Comparison of ENCODE assay signal across 8 cellular contexts in the genomic region with DNA sequence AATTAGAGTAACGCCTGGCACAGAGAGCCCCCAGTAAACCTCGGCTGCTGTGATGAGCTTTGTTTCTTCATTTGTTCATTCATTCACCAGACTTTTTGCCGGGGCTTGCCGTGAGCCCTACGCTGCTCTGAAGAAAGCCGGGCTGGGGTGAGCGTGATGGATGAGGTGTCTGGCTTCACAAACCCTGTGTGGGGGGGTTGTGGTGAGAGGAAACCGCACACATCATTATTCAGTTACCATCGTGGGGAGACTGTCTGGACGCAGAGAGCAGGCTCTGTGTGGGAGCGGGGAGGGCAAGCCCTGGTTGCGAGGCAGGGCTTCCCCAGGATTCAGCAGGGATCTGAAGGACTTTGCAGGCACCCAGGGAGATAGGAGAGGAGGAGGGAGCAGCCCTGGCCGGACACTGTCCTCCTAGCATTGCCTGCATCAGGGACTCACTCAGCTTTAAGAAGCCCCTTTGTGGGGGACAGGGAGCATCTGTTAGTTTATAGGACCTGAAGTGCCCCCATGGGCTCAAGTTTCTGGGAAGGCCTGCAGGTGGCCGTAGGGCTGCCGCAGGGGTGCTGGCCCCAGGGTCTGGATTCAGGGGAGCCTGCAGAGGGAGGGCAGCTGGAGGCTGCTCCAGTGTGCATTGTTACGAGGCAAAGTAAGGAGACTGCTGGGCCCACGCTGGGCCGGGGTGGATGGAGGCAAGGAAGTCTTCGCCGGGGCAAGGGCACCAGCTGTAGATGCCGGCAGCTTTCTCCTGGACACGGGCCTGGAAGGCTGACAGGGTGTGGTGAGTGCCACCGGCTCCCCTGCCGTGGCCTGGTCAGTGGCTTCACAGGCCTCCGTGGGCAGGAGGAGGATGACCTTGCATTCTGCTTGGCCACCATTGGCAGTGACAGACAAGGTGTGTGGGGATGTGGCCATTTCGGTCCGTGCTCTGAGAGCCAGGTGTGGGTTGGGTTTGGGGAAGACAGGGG.
DNase-seq lines count a peak whose midpoint lies in the region; ATAC-seq and TF ChIP-seq lines count a peak whose summit lies in the region.

No MANE protein-coding gene starts in this region.

- peaks cover 15% of the 10 kb centered on the region for H4K20me1 ChIP-seq in fibroblast of lung (ENCODE audit: control insufficient read depth, extremely low read depth, insufficient read depth, low read length)

- H3K27me3 ChIP-seq in right cardiac atrium (ENCODE audit: control insufficient read depth, insufficient read depth), result no peaks in the 10 kb centered on the region
- no peaks in the 10 kb centered on the region for H3K27me3 ChIP-seq in fibroblast of lung (ENCODE audit: control insufficient read depth, insufficient read depth, low read length)

- H3K79me2 ChIP-seq in fibroblast of lung (ENCODE audit: control insufficient read depth, insufficient read depth, low read length), result peaks cover 85% of the 10 kb centered on the region

- H3K4me2 ChIP-seq in fibroblast of lung (ENCODE audit: extremely low read depth, insufficient read depth, low read length), result peak overlapping the region; percentile 38

- peaks cover 54% of the 10 kb centered on the region for H3K4me1 ChIP-seq in right cardiac atrium (ENCODE audit: control insufficient read depth, insufficient read depth, low read length)
- peaks cover 77% of the 10 kb centered on the region for H3K4me1 ChIP-seq in fibroblast of lung (ENCODE audit: control insufficient read depth, extremely low read depth, insufficient read depth, low read length)

- H3K4me3 ChIP-seq in right cardiac atrium (ENCODE audit: low read length) (no peak overlapping the region), fibroblast of lung (replicated peaks in 1 of 4; ENCODE audit: control extremely low read depth in 1 of 4, insufficient read depth in 1 of 4, low read depth in 3 of 4, low read length in 4 of 4) (no peak overlapping the region)

- peaks cover 7% of the 10 kb centered on the region for H3K36me3 ChIP-seq in fibroblast of lung (ENCODE audit: control insufficient read depth, insufficient read depth, low read length)

- TF ChIP-seq CTCF in fibroblast of lung (conservative IDR thresholded peaks at IDR 0.05 in 1 of 2, IDR thresholded peaks at IDR 0.05 in 1 of 2; ENCODE audit: low read depth in 1 of 2, low read length in 2 of 2) (no peak), GM13977 (IDR thresholded peaks at IDR 0.05; ENCODE audit: extremely low read depth, insufficient read depth, missing control alignments) (no peak)

- in situ Hi-C loops in GM13977 (cut with MboI; ENCODE audit: low pct_unique_long_range_greater_than_20kb, low sequenced_read_pairs, unreplicated experiment), result no loop called here

- ATAC-seq in right cardiac atrium (no peak), Right ventricle myocardium inferior (no peak), HG03442 (IDR thresholded peaks at IDR 0.05; ENCODE audit: unreplicated experiment) (no peak)

- WGBS in right cardiac atrium, result 82% methylated on average over 27 of the region's 27 CpGs

- peak overlapping the region; percentile 26 for H3K9ac ChIP-seq in fibroblast of lung (ENCODE audit: insufficient read depth, low read length)

- no peaks in the 10 kb centered on the region for H3K9me3 ChIP-seq in right cardiac atrium (ENCODE audit: control insufficient read depth, low read length)
- no peaks in the 10 kb centered on the region for H3K9me3 ChIP-seq in fibroblast of lung (ENCODE audit: control insufficient read depth, insufficient read depth, low read depth, low read length)

- DNase-seq in right cardiac atrium (peak in 2 of 3 donors; percentile 16 to 47), Right ventricle myocardium inferior (ENCODE audit: missing footprints) (no peak), fibroblast of lung (ENCODE audit: low read depth in 2 of 2) (peak; percentile 94 to 98), GM13977 (ENCODE audit: low spot score) (no peak), HuH-7.5 (ENCODE audit: low spot score) (no peak)
- peak; percentile 56 for DNase-seq in activated CD8-positive, alpha-beta memory T cell treated with anti-CD3 and anti-CD28 coated beads, Interleukin-2, amount 50 U/mL, for 24 hours (ENCODE audit: extremely low read depth)
- DNase-seq in stimulated activated CD4-positive, alpha-beta T cell treated with anti-CD3 and anti-CD28 coated beads, Interleukin-4, amount 100 ng/mL, for 1 hour, result peak; percentile 74

- H3K27ac ChIP-seq in right cardiac atrium (ENCODE audit: low read length) (no peak overlapping the region), fibroblast of lung (ENCODE audit: insufficient read depth, low read length) (peak overlapping the region; percentile 56)

- no peak overlapping the region for H2AFZ ChIP-seq in fibroblast of lung (ENCODE audit: low read length)

- intact Hi-C loops in right cardiac atrium (cut with DNase I), result no loop called here
- intact Hi-C loops in Right ventricle myocardium inferior (cut with DNase I), result no loop called here

Comparison
In these comparisons a context has a peak if more than half of its experiments do, and no peak if none do; other contexts are left out.
1. DNase-seq: peak in right cardiac atrium (2 of 3), activated CD8-positive, alpha-beta memory T cell treated with anti-CD3 and anti-CD28 coated beads, Interleukin-2, amount 50 U/mL, for 24 hours (single experiment), fibroblast of lung (2 of 2) and stimulated activated CD4-positive, alpha-beta T cell treated with anti-CD3 and anti-CD28 coated beads, Interleukin-4, amount 100 ng/mL, for 1 hour (single experiment); none in Right ventricle myocardium inferior (single experiment), GM13977 (single experiment) and HuH-7.5 (single experiment).